In genomic region chr14:94029671-94030203, GRCh38 we compare ENCODE assay signal across 21 cellular contexts. TPM values are rescaled to one million over a fixed set of nuclear protein-coding genes. Genes with fewer than 3 reads are reported as not detected.
DNase-seq lines count a peak whose midpoint lies in the region; ATAC-seq and TF ChIP-seq lines count a peak whose summit lies in the region.
"Had no signal": no experiment of that assay in that cellular context is flagged by ENCODE, and none has a peak within 500 bp of the region (broad histone marks: within the 10 kb centered on the region; RNA-seq: fewer than 3 reads in every experiment).

No MANE protein-coding gene starts in this region.

- CTCF ChIA-PET in HCT116 (lab: Charles Lee) = interaction anchor here (0.7 to 2.8 kb wide), 3 partner anchors 15 to 107 kb away, joined by 3 to 22 read pairs (median 21); no protein-coding TSS in a partner anchor

- DNase-seq in CD14-positive monocyte (ENCODE audit: low spot score) (no peak), HCT116 (ENCODE audit: low read depth, low spot score) (no peak), epithelial cell of esophagus (ENCODE audit: low read depth) (peak; percentile 46), neuronal stem cell (ENCODE audit: low spot score) (no peak), putamen (ENCODE audit: low spot score) (no peak)
- no peak for DNase-seq in stimulated activated CD4-positive, alpha-beta T cell treated with anti-CD3 and anti-CD28 coated beads, Interleukin-1b, Interleukin-23, amount 100 ng/mL, for 48 hours
- DNase-seq: CD8-positive, alpha-beta memory T cell; DMS79; GM23248; HCEC 1CT; Karpas-422; NCI-H1694; NCI-H2081; NCI-H2171 treated with DMSO at 0.1 percent for 48 hours; NCI-H524 treated with DMSO at 0.1 percent for 48 hours had no signal

- H3K4me3 Mint-ChIP-seq in CD14-positive monocyte = no peak overlapping the region

- TF ChIP-seq CTCF in CD14-positive monocyte (IDR thresholded peaks at IDR 0.05) (no peak), HCT116 (IDR thresholded peaks at IDR 0.05 in 2 of 3, conservative IDR thresholded peaks at IDR 0.05 in 1 of 3; ENCODE audit: borderline replicate concordance in 1 of 3, insufficient read depth in 1 of 3, low read depth in 2 of 3, low read length in 2 of 3) (no peak), epithelial cell of esophagus (IDR thresholded peaks at IDR 0.05; ENCODE audit: insufficient read depth, low read depth, low read length, missing control alignments) (no peak)

- peak overlapping the region in 5 of 7 donors; percentile 12 to 83 (median 65) for H3K27ac Mint-ChIP-seq in CD14-positive monocyte

- H3K36me3 Mint-ChIP-seq in CD14-positive monocyte = no peaks in the 10 kb centered on the region
- H3K36me3 Mint-ChIP-seq: CD8-positive, alpha-beta memory T cell had no signal

- no CpG with 5 or more reads among the region's 7 CpGs for WGBS in neuronal stem cell (ENCODE audit: extremely low coverage in 2 of 2, insufficient read length in 2 of 2, insufficient replicate concordance in 1 of 2), 2 donors

- H3K4me2 ChIP-seq in HCT116 (ENCODE audit: low read length) (peak overlapping the region; percentile 93), neuronal stem cell (ENCODE audit: insufficient read depth, low read length, poor library complexity, severe bottlenecking) (no peak overlapping the region)

- peaks cover 0 to 1% (median 0%) of the 10 kb centered on the region in 7 donors for H3K9me3 Mint-ChIP-seq in CD14-positive monocyte
- H3K9me3 Mint-ChIP-seq: CD8-positive, alpha-beta memory T cell had no signal

- H3K9me2 ChIP-seq in HCT116 (ENCODE audit: insufficient read depth) = no peaks in the 10 kb centered on the region

- no peaks in the 10 kb centered on the region for H3K79me1 ChIP-seq in neuronal stem cell (ENCODE audit: low read depth, low read length)

- H3K4me3 ChIP-seq in HCT116 (replicated peaks in 1 of 2; ENCODE audit: low read depth in 1 of 2, low read length in 2 of 2) (no peak overlapping the region), epithelial cell of esophagus (ENCODE audit: low read length) (no peak overlapping the region), neuronal stem cell (ENCODE audit: low read length in 2 of 2) (no peak overlapping the region)
- H3K4me3 ChIP-seq: GM23248 had no signal

- H2BK12ac ChIP-seq in neuronal stem cell (ENCODE audit: low read length) = no peak overlapping the region

- H2AFZ ChIP-seq in HCT116 (ENCODE audit: low read depth, low read length, poor library complexity, severe bottlenecking) (no peak overlapping the region), neuronal stem cell (ENCODE audit: low read length) (no peak overlapping the region)
- H2AFZ ChIP-seq: GM23248 had no signal

- H3K14ac ChIP-seq in neuronal stem cell (ENCODE audit: low read length) = peak overlapping the region; percentile 33

- no peaks in the 10 kb centered on the region; the same call in 1 of the 2 replicates for H3K79me2 ChIP-seq in HCT116 (ENCODE audit: insufficient read depth, low read length)

- H2AK5ac ChIP-seq in neuronal stem cell (ENCODE audit: low read depth, low read length) = peak overlapping the region; percentile 12

- H3K9me3 ChIP-seq in HCT116 (ENCODE audit: control insufficient read depth in 1 of 2, insufficient read depth in 1 of 2, low read depth in 1 of 2, low read length in 2 of 2) = peaks cover 0 to 4% of the 10 kb centered on the region in 2 experiments; a peak in 1 of 4 replicates
- peaks cover under 1 to 4% of the 10 kb centered on the region in 2 donors for H3K9me3 ChIP-seq in neuronal stem cell (replicated peaks in 1 of 2; ENCODE audit: control insufficient read depth in 2 of 2, insufficient read depth in 1 of 2, low read depth in 1 of 2, low read length in 2 of 2)

- RAD21 ChIA-PET in HCT116 (lab: Charles Lee; ENCODE audit: low non-redundant PET in 1 of 2, low total read pairs in 2 of 2, uncharacterized antibody in 2 of 2, unreplicated experiment in 2 of 2) = interaction anchor here in 1 of 2 experiments (0.6 kb wide), 1 partner anchor 46 kb away, joined by 5 read pairs; no protein-coding TSS in a partner anchor

- no peak overlapping the region for H3K4ac ChIP-seq in neuronal stem cell (ENCODE audit: low read length)

- no peak overlapping the region for H3K23ac ChIP-seq in neuronal stem cell (ENCODE audit: low read depth, low read length, poor library complexity)

- H3K9ac ChIP-seq in HCT116 (ENCODE audit: low read length) (no peak overlapping the region), neuronal stem cell (ENCODE audit: low read depth, low read length, poor library complexity) (no peak overlapping the region)
- H3K9ac ChIP-seq: GM23248 had no signal

- peaks cover 38% of the 10 kb centered on the region for H3K4me1 Mint-ChIP-seq in CD14-positive monocyte

- H3K27me3 Mint-ChIP-seq in CD14-positive monocyte (ENCODE audit: low read depth in 3 of 3) = peaks cover 0 to 8% (median 5%) of the 10 kb centered on the region in 3 donors
- H3K27me3 Mint-ChIP-seq: CD8-positive, alpha-beta memory T cell had no signal

- peaks cover 29 to 55% of the 10 kb centered on the region in 2 experiments for H3K4me1 ChIP-seq in HCT116 (ENCODE audit: control insufficient read depth in 1 of 2, insufficient read depth in 2 of 2, low read length in 2 of 2)
- peaks cover 1 to 5% of the 10 kb centered on the region in 2 donors for H3K4me1 ChIP-seq in neuronal stem cell (ENCODE audit: control insufficient read depth in 2 of 2, insufficient read depth in 1 of 2, low read depth in 1 of 2, low read length in 2 of 2)

- no peaks in the 10 kb centered on the region for H4K20me1 ChIP-seq in HCT116 (ENCODE audit: insufficient read depth)

- no TSS peak for BruUV-seq in HCT116 (replicated peaks; lab: Mats Ljungman, UMichigan)

- no peak for TF ChIP-seq POLR2A in HCT116 (IDR thresholded peaks at IDR 0.05; ENCODE audit: borderline replicate concordance, extremely low read depth, insufficient read depth, insufficient read length)

- H3K18ac ChIP-seq in neuronal stem cell (ENCODE audit: low read length) = peak overlapping the region; percentile 26

- H2BK5ac ChIP-seq in neuronal stem cell (ENCODE audit: low read length) = no peak overlapping the region

- POLR2A ChIA-PET in HCT116 (lab: Charles Lee) = no interaction called here

- H3K27ac ChIP-seq in HCT116 (ENCODE audit: low read depth, low read length) = no peak overlapping the region
- no peak overlapping the region for H3K27ac ChIP-seq in neuronal stem cell (replicated peaks; ENCODE audit: low read length)
- H3K27ac ChIP-seq: GM23248 had no signal

- no peak overlapping the region for H4K8ac ChIP-seq in neuronal stem cell (ENCODE audit: low read depth, low read length)

- ATAC-seq in HCT116 (no peak), GM21737 (IDR thresholded peaks at IDR 0.05; ENCODE audit: unreplicated experiment) (no peak)
- ATAC-seq: Panc1, SK-N-SH treated with all-trans-retinoic acid at 6 μM for 48 hours had no signal

- intact Hi-C loops in CD14-positive monocyte (cut with micrococcal nuclease) = loop anchor here (5.0 to 10.0 kb wide), 3 partner anchors 53 to 145 kb away; partner anchors contain the start of genes DDX24 (in 1 of the 2), IFI27L1 (in 1 of the 2) and PPP4R4 (in 1 of the 2)
- intact Hi-C loops in HCT116 (cut with micrococcal nuclease) = no loop called here

- H4K91ac ChIP-seq in neuronal stem cell (ENCODE audit: low read depth, low read length, poor library complexity) = no peak overlapping the region

- H3K36me3 ChIP-seq in HCT116 (ENCODE audit: control insufficient read depth in 1 of 2, insufficient read depth in 2 of 2, low read length in 2 of 2) (no peaks in the 10 kb centered on the region), neuronal stem cell (replicated peaks in 1 of 2; ENCODE audit: control insufficient read depth in 2 of 2, insufficient read depth in 2 of 2, low read length in 2 of 2) (no peaks in the 10 kb centered on the region)

- H2BK120ac ChIP-seq in neuronal stem cell (ENCODE audit: low read depth, low read length) = no peak overlapping the region

- H3K27me3 ChIP-seq in HCT116 (ENCODE audit: insufficient read depth, low read length) (no peaks in the 10 kb centered on the region), neuronal stem cell (ENCODE audit: control insufficient read depth in 3 of 3, insufficient read depth in 3 of 3, low read depth in 1 of 3, low read length in 3 of 3) (no peaks in the 10 kb centered on the region)

- H2BK15ac ChIP-seq in neuronal stem cell (ENCODE audit: low read length) = no peak overlapping the region

- no peak for TF ChIP-seq RAD21 in HCT116 (IDR thresholded peaks at IDR 0.05; ENCODE audit: low read depth)

TF ChIP-seq in HCT116, 20 proteins besides CTCF, POLR2A, EP300 and RAD21 (continues in another document):
- no peak for TF ChIP-seq TCF7L2 (IDR thresholded peaks at IDR 0.05; ENCODE audit: borderline replicate concordance, extremely low read depth, insufficient read depth, insufficient read length)

RNA-seq across cellular contexts. Expression of gene OTUB2, which starts 3.6 kb away (rescaled TPM):
- under 1 TPM; 0.28 to 0.95 TPM for polyA plus RNA-seq in CD14-positive monocyte
- 6.6 TPM for total RNA-seq in HCT116 (2021; ENCODE audit: unreplicated experiment)
- polyA plus RNA-seq in HCT116 (2012) = 4.5 and 5.3 TPM in 2 replicates
- polyA plus RNA-seq in neuronal stem cell (2013, experiment 1 of 2) = 5.1 TPM
- polyA plus RNA-seq in neuronal stem cell (2013, experiment 2 of 2) = 5.0 TPM

RNA-seq across cellular contexts. Expression of gene CCDC197, which starts 32.6 kb away (rescaled TPM):
- polyA plus RNA-seq in CD14-positive monocyte = not detected
- not detected for total RNA-seq in HCT116 (2021; ENCODE audit: unreplicated experiment)
- polyA plus RNA-seq in HCT116 (2012) = not detected in 2 replicates
- polyA plus RNA-seq in neuronal stem cell (2013, experiment 1 of 2) = not detected
- not detected for polyA plus RNA-seq in neuronal stem cell (2013, experiment 2 of 2)
- total RNA-seq: A673; CD8-positive, alpha-beta memory T cell; GM23248; M059J had no signal
- polyA plus RNA-seq: BJ; CD8-positive, alpha-beta memory T cell; GM23248 had no signal

RNA-seq across cellular contexts. Expression of gene DDX24, which starts 51.3 kb away (rescaled TPM):
- polyA plus RNA-seq in CD14-positive monocyte = 10 to 100 TPM; 51.2 to 53.8 TPM
- total RNA-seq in HCT116 (2021; ENCODE audit: unreplicated experiment) = 169 TPM
- polyA plus RNA-seq in HCT116 (2012) = 95.1 and 115 TPM in 2 replicates
- polyA plus RNA-seq in neuronal stem cell (2013, experiment 1 of 2) = 106 TPM
- 112 TPM for polyA plus RNA-seq in neuronal stem cell (2013, experiment 2 of 2)

RNA-seq across cellular contexts. Expression of gene IFI27L1, which starts 51.4 kb away (rescaled TPM):
- polyA plus RNA-seq in CD14-positive monocyte = 1 to 10 TPM; 2.1 to 2.2 TPM
- 26.0 TPM for total RNA-seq in HCT116 (2021; ENCODE audit: unreplicated experiment)
- polyA plus RNA-seq in HCT116 (2012) = 22.5 and 28.7 TPM in 2 replicates
- 39.8 TPM for polyA plus RNA-seq in neuronal stem cell (2013, experiment 1 of 2)
- polyA plus RNA-seq in neuronal stem cell (2013, experiment 2 of 2) = 38.1 TPM

RNA-seq across cellular contexts. Expression of gene ASB2, which starts 53.4 kb away (rescaled TPM):
- polyA plus RNA-seq in CD14-positive monocyte = 1 to 10 TPM in 1 of 2 donors, under 1 TPM in 1; 0.25 to 1.4 TPM
- total RNA-seq in HCT116 (2021; ENCODE audit: unreplicated experiment) = not detected
- 0.02 and 0.08 TPM in 2 replicates for polyA plus RNA-seq in HCT116 (2012)
- polyA plus RNA-seq in neuronal stem cell (2013, experiment 1 of 2) = 0.43 TPM
- 0.50 TPM for polyA plus RNA-seq in neuronal stem cell (2013, experiment 2 of 2)
- total RNA-seq: A673, GM23248, M059J had no signal
